In the genomic region with DNA sequence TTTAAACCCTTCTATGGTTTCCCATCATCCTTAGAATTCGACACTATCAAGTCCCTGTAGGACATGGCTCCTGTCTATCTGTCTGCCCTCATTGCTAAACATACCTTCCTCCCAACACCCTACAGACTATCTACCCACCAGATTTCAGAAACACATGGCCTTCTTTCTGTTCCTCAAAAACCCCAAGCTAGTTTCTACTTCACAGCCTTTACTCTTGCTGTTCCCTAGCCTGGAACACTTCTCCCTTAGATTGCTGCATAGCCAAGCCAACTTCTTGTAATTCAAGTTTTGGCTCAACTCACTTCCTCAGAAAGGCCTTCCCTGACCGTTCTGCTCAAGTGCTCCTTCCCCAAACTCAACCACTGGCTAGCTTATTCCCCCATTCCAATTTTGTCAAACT, we compare ENCODE assay signal across 16 cellular contexts.
DNase-seq lines count a peak whose midpoint lies in the region; ATAC-seq, FAIRE-seq and TF ChIP-seq lines count a peak whose summit lies in the region.
"Had no signal": no experiment of that assay in that cellular context is flagged by ENCODE, and none has a peak within 500 bp of the region (broad histone marks: within the 10 kb centered on the region; RNA-seq: fewer than 3 reads in every experiment).

No MANE protein-coding gene starts in this region.

- H3K4me3 ChIP-seq in right lobe of liver (no peak overlapping the region), HepG2 (replicated peaks in 1 of 3; ENCODE audit: insufficient read depth in 1 of 3, low read depth in 2 of 3, low read length in 3 of 3) (no peak overlapping the region), upper lobe of right lung (no peak overlapping the region)
- H3K4me3 ChIP-seq: A549, ovary had no signal

- POLR2A ChIA-PET in HepG2 (lab: Yijun Ruan, JAX) = no interaction called here

- H3K9ac ChIP-seq in HepG2 (ENCODE audit: insufficient read depth, low read depth, low read length) = no peak overlapping the region

- H3K27ac ChIP-seq in right lobe of liver = no peak overlapping the region
- no peak overlapping the region for H3K27ac ChIP-seq in HepG2 (ENCODE audit: extremely low read length, insufficient read depth, low read length)
- H3K27ac ChIP-seq in upper lobe of right lung = no peak overlapping the region
- H3K27ac ChIP-seq: A549, ovary had no signal

- CTCF ChIA-PET in HepG2 (lab: Yijun Ruan, JAX; ENCODE audit: low intra/inter-chr PET ratio, low total read pairs) = no interaction called here

- TF ChIP-seq POLR2A in right lobe of liver (IDR thresholded peaks at IDR 0.05) (no peak), HepG2 (IDR thresholded peaks at IDR 0.05; ENCODE audit: insufficient read depth in 1 of 2, low read depth in 2 of 2, low read length in 2 of 2) (no peak)

- no peak for TF ChIP-seq CTCF in right lobe of liver (IDR thresholded peaks at IDR 0.05)
- TF ChIP-seq CTCF in HepG2 (CRISPR knock-in tag; IDR thresholded peaks at IDR 0.05) = no peak
- no peak for TF ChIP-seq CTCF in upper lobe of right lung (IDR thresholded peaks at IDR 0.05)

- 62% methylated on average over 2 of the region's 2 CpGs for WGBS in right lobe of liver (ENCODE audit: insufficient coverage, low coverage, low lambda C conversion rate, missing lambda C conversion rate)
- 3% methylated on average over 2 of the region's 2 CpGs for WGBS in HepG2 (ENCODE audit: low lambda C conversion rate)

- H3K4me1 ChIP-seq in right lobe of liver = no peaks in the 10 kb centered on the region
- no peaks in the 10 kb centered on the region for H3K4me1 ChIP-seq in HepG2 (ENCODE audit: insufficient read depth, low read length)
- H3K4me1 ChIP-seq in upper lobe of right lung = peaks cover 18% of the 10 kb centered on the region
- H3K4me1 ChIP-seq: A549 had no signal

- no peak for FAIRE-seq in HepG2 (lab: Jason Lieb, UNC)
- FAIRE-seq: A549 had no signal

- no peaks in the 10 kb centered on the region for H3K79me2 ChIP-seq in HepG2 (ENCODE audit: insufficient read depth, low read length)

- BruUV-seq in HepG2 (replicated peaks; lab: Mats Ljungman, UMichigan) = no TSS peak

- intact Hi-C loops in right lobe of liver (cut with DNase I) = no loop called here
- intact Hi-C loops in HepG2 (cut with micrococcal nuclease; ENCODE audit: unreplicated experiment) = no loop called here
- intact Hi-C loops in upper lobe of right lung (cut with DNase I) = no loop called here

- TF ChIP-seq EP300 in HepG2 (IDR thresholded peaks at IDR 0.05; ENCODE audit: low read depth in 2 of 2, low read length in 2 of 2) (no peak), HepG2 (CRISPR knock-in tag; IDR thresholded peaks at IDR 0.05; ENCODE audit: borderline replicate concordance) (no peak)

- no peak for DNase-seq in right lobe of liver
- no peak for DNase-seq in HepG2 (ENCODE audit: low spot score)
- peak; percentile 43 for DNase-seq in SIG-M5 (lab: John Stamatoyannopoulos, UW)
- no peak for DNase-seq in upper lobe of right lung
- DNase-seq in T1000 (lab: John Stamatoyannopoulos, UW) = no peak
- no peak for DNase-seq in DMS53 treated with DMSO at 0.1 percent for 48 hours (lab: John Stamatoyannopoulos, UW; ENCODE audit: unreplicated experiment)
- DNase-seq in effector CD8-positive, alpha-beta T cell (lab: John Stamatoyannopoulos, UW) = no peak
- DNase-seq: activated CD8-positive, alpha-beta memory T cell treated with anti-CD3 and anti-CD28 coated beads, Interleukin-2, amount 50 U/mL, for 4 hours; amniotic stem cell; foreskin melanocyte; IMR-90; NCI-H2029 treated with DMSO at 0.1 percent for 48 hours; ovary had no signal

- no peaks in the 10 kb centered on the region for H3K9me3 ChIP-seq in right lobe of liver
- no peaks in the 10 kb centered on the region for H3K9me3 ChIP-seq in HepG2 (ENCODE audit: low read length)
- H3K9me3 ChIP-seq in upper lobe of right lung = no peaks in the 10 kb centered on the region
- H3K9me3 ChIP-seq: A549, ovary had no signal

- H3K36me3 ChIP-seq in right lobe of liver = no peaks in the 10 kb centered on the region
- no peaks in the 10 kb centered on the region for H3K36me3 ChIP-seq in HepG2 (replicated peaks in 1 of 2; ENCODE audit: control insufficient read depth in 1 of 2, insufficient read depth in 2 of 2, low read length in 2 of 2)
- no peaks in the 10 kb centered on the region for H3K36me3 ChIP-seq in upper lobe of right lung
- H3K36me3 ChIP-seq: ovary had no signal

- no peak for TF ChIP-seq RAD21 in HepG2 (CRISPR knock-in tag; IDR thresholded peaks at IDR 0.05)

- no peak overlapping the region for H2AFZ ChIP-seq in HepG2 (ENCODE audit: low read length)

- no peaks in the 10 kb centered on the region for H4K20me1 ChIP-seq in HepG2 (ENCODE audit: insufficient read depth, low read length)

- in situ Hi-C loops in HepG2 (cut with HindIII; ENCODE audit: extremely low pct_ligation_motif_present, low pct_unique_long_range_greater_than_20kb) = loop anchor here (25.0 kb wide), 1 partner anchor 746 kb away; no protein-coding TSS in a partner anchor

- H3K4me2 ChIP-seq in HepG2 (ENCODE audit: low read depth, low read length) = no peak overlapping the region
- H3K4me2 ChIP-seq: A549 had no signal

- peak; percentile 43 to 68 (median 57) for ATAC-seq in right lobe of liver
- no peak for ATAC-seq in HepG2
- ATAC-seq in HG02884 (IDR thresholded peaks at IDR 0.05; ENCODE audit: unreplicated experiment) = peak; percentile 87
- peak; percentile 90 for ATAC-seq in upper lobe of right lung
- ATAC-seq: A549, Panc1 had no signal

- H3K27me3 ChIP-seq in right lobe of liver = no peaks in the 10 kb centered on the region
- no peaks in the 10 kb centered on the region for H3K27me3 ChIP-seq in HepG2 (ENCODE audit: control insufficient read depth in 1 of 2, insufficient read depth in 2 of 2, low read length in 2 of 2)
- H3K27me3 ChIP-seq in upper lobe of right lung = no peaks in the 10 kb centered on the region
- H3K27me3 ChIP-seq: ovary had no signal

TF ChIP-seq in HepG2, 621 proteins besides CTCF, POLR2A, EP300 and RAD21:
- TF ChIP-seq ARNT (IDR thresholded peaks at IDR 0.05) = no peak
- TF ChIP-seq, protein P1, sequence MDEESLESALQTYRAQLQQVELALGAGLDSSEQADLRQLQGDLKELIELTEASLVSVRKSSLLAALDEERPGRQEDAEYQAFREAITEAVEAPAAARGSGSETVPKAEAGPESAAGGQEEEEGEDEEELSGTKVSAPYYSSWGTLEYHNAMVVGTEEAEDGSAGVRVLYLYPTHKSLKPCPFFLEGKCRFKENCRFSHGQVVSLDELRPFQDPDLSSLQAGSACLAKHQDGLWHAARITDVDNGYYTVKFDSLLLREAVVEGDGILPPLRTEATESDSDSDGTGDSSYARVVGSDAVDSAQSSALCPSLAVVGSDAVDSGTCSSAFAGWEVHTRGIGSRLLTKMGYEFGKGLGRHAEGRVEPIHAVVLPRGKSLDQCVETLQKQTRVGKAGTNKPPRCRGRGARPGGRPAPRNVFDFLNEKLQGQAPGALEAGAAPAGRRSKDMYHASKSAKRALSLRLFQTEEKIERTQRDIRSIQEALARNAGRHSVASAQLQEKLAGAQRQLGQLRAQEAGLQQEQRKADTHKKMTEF (CRISPR knock-in tag; IDR thresholded peaks at IDR 0.05) = no peak
- TF ChIP-seq, protein P2, sequence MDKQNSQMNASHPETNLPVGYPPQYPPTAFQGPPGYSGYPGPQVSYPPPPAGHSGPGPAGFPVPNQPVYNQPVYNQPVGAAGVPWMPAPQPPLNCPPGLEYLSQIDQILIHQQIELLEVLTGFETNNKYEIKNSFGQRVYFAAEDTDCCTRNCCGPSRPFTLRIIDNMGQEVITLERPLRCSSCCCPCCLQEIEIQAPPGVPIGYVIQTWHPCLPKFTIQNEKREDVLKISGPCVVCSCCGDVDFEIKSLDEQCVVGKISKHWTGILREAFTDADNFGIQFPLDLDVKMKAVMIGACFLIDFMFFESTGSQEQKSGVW (CRISPR knock-in tag; IDR thresholded peaks at IDR 0.05; ENCODE audit: borderline replicate concordance) = no peak
- TF ChIP-seq, protein P3, sequence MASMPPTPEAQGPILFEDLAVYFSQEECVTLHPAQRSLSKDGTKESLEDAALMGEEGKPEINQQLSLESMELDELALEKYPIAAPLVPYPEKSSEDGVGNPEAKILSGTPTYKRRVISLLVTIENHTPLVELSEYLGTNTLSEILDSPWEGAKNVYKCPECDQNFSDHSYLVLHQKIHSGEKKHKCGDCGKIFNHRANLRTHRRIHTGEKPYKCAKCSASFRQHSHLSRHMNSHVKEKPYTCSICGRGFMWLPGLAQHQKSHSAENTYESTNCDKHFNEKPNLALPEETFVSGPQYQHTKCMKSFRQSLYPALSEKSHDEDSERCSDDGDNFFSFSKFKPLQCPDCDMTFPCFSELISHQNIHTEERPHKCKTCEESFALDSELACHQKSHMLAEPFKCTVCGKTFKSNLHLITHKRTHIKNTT (CRISPR knock-in tag; IDR thresholded peaks at IDR 0.05) = no peak
